In genomic region chr6:85449388-85449817, GRCh38 we compare ENCODE assay signal across 8 cellular contexts. TPM values are rescaled to one million over a fixed set of nuclear protein-coding genes. Genes with fewer than 3 reads are reported as not detected.
DNase-seq lines count a peak whose midpoint lies in the region; ATAC-seq and TF ChIP-seq lines count a peak whose summit lies in the region.

No MANE protein-coding gene starts in this region.

- no peaks in the 10 kb centered on the region for H3K79me2 ChIP-seq in GM23338 (replicated peaks; ENCODE audit: insufficient read depth)

- H3K27ac ChIP-seq in GM23338 (ENCODE audit: low read depth) (no peak overlapping the region), angular gyrus (ENCODE audit: low read depth, low read length) (peak overlapping the region; percentile 47), iPS-18a (ENCODE audit: low read length) (no peak overlapping the region), spleen (peak overlapping the region; percentile 71 to 93 (median 88))

- H3K36me3 Mint-ChIP-seq in GM23338 (ENCODE audit: low read depth), result no peaks in the 10 kb centered on the region

- H3K36me3 ChIP-seq in GM23338 (ENCODE audit: insufficient read depth) (no peaks in the 10 kb centered on the region), iPS-18a (ENCODE audit: control insufficient read depth, low read depth, low read length) (no peaks in the 10 kb centered on the region), spleen (no peaks in the 10 kb centered on the region)

- H3K4me1 ChIP-seq in GM23338 (ENCODE audit: insufficient read depth) (peaks cover 12% of the 10 kb centered on the region), iPS-18a (ENCODE audit: control insufficient read depth, low read depth, low read length) (peaks cover 3% of the 10 kb centered on the region), spleen (peaks cover 6 to 69% (median 40%) of the 10 kb centered on the region in 6 donors)

- peak overlapping the region; percentile 26 for H3K9ac ChIP-seq in iPS-18a (ENCODE audit: low read length)

- no peaks in the 10 kb centered on the region for H4K20me1 ChIP-seq in GM23338 (replicated peaks; ENCODE audit: insufficient read depth)

- H3K27me3 Mint-ChIP-seq in GM23338 (ENCODE audit: insufficient read depth, low read depth, poor library complexity), result peaks cover 49% of the 10 kb centered on the region

- intact Hi-C loops in spleen (cut with DNase I; ENCODE audit: low total_unique reads), result no loop called here

- H3F3A ChIP-seq in GM23338 (replicated peaks; ENCODE audit: low read depth), result no peaks in the 10 kb centered on the region

- TF ChIP-seq CTCF in GM12864 (IDR thresholded peaks at IDR 0.05; ENCODE audit: low read depth, low read length, missing control alignments) (no peak), GM23338 (conservative IDR thresholded peaks at IDR 0.05; ENCODE audit: low read depth in 2 of 2) (no peak), spleen (IDR thresholded peaks at IDR 0.05 in 8 of 11, conservative IDR thresholded peaks at IDR 0.05 in 3 of 11) (no peak)

- DNase-seq in GM12864 (ENCODE audit: low read depth), result peak; percentile 41
- DNase-seq in GM23338 (ENCODE audit: low spot score), result peak; percentile 63
- peak; percentile 48 for DNase-seq in NCI-H226
- peak; percentile 84 for DNase-seq in spleen
- no peak for DNase-seq in retina
- DNase-seq in NCI-H2107 (lab: John Stamatoyannopoulos, UW), result no peak

- H3K4me3 ChIP-seq in GM12864 (ENCODE audit: low read depth, low read length), result peak overlapping the region; percentile 57
- peak overlapping the region; percentile 65 for H3K4me3 ChIP-seq in GM23338
- peak overlapping the region; percentile 74 for H3K4me3 ChIP-seq in iPS-18a (ENCODE audit: low read length)
- H3K4me3 ChIP-seq in spleen, result peak overlapping the region; percentile 56 to 79 (median 64)

- peak in 1 of 3 donors; percentile 10 for TF ChIP-seq POLR2A in spleen (IDR thresholded peaks at IDR 0.05)

- peak overlapping the region; percentile 76 for H3K4me2 ChIP-seq in GM23338

- H3K4me3 Mint-ChIP-seq in GM23338, result peak overlapping the region; percentile 85

- no peaks in the 10 kb centered on the region for H3K9me3 Mint-ChIP-seq in GM23338

- H3K9me2 ChIP-seq in GM23338 (ENCODE audit: insufficient read depth), result no peaks in the 10 kb centered on the region

- H3K4me1 Mint-ChIP-seq in GM23338, result peaks cover 11% of the 10 kb centered on the region

- no peak overlapping the region for H3K27ac Mint-ChIP-seq in GM23338

- 0 to 2% (median 1%) methylated on average over 24 of the region's 24 CpGs for WGBS in spleen, 5 donors

- peak; percentile 36 for ATAC-seq in GM23338

- peak overlapping the region; percentile 98 for H2AFZ ChIP-seq in GM23338

- H3K9me3 ChIP-seq in iPS-18a (ENCODE audit: control insufficient read depth, low read depth, low read length) (no peaks in the 10 kb centered on the region), spleen (no peaks in the 10 kb centered on the region)

- H3K27me3 ChIP-seq in GM23338 (ENCODE audit: insufficient read depth), result peaks cover 68% of the 10 kb centered on the region
- H3K27me3 ChIP-seq in iPS-18a (ENCODE audit: control insufficient read depth, insufficient read depth, low read length), result peaks cover 63% of the 10 kb centered on the region
- H3K27me3 ChIP-seq in spleen (replicated peaks in 1 of 7), result peaks cover 0 to 52% (median 9%) of the 10 kb centered on the region in 7 donors

TF ChIP-seq in GM23338, 12 proteins besides CTCF, POLR2A, EP300 and RAD21:
- TF ChIP-seq ZNF331 (CRISPR knock-in tag; IDR thresholded peaks at IDR 0.05; ENCODE audit: low read depth) (no peak), JUNB (IDR thresholded peaks at IDR 0.05; ENCODE audit: unreplicated experiment) (no peak), ZNF462 (CRISPR knock-in tag; IDR thresholded peaks at IDR 0.05) (no peak), REST (IDR thresholded peaks at IDR 0.05; ENCODE audit: unreplicated experiment) (no peak), POLR2AphosphoS5 (IDR thresholded peaks at IDR 0.05; ENCODE audit: low read depth) (no peak), EZH2 (IDR thresholded peaks at IDR 0.05; ENCODE audit: low read depth, unreplicated experiment) (no peak)

RNA-seq across cellular contexts. Expression of gene NT5E, which starts 0.5 kb away (rescaled TPM):
- total RNA-seq in GM23338 (2014; rRNA removed; shearing (Covaris generic)), result 0.50 and 1.5 TPM in 2 replicates
- polyA plus RNA-seq in GM23338 (2016; fragmentation: Nextera tagmentation; extraction: Ambion mirVana) (0.18 and 0.23 TPM in 2 replicates), spleen (10 to 100 TPM in 2 of 3 donors, 1 to 10 TPM in 1; 8.4 to 13.4 (median 10.7) TPM)
- total RNA-seq in spleen, result 10 to 100 TPM; 13.7 to 32.2 (median 20.3) TPM

Comparison
In these comparisons a context has a peak if more than half of its experiments do, and no peak if none do; other contexts are left out.
1. DNase-seq: peak in GM12864 (single experiment), GM23338 (single experiment), NCI-H226 (single experiment) and spleen (single experiment); none in retina (single experiment) and NCI-H2107 (single experiment).
2. H3K27ac ChIP-seq: peak in angular gyrus (single experiment) and spleen (8 of 8); none in GM23338 (single experiment) and iPS-18a (single experiment).
3. Peak in every context shown above with its lines, with median percentiles within 50 percentile points of each other: H3K4me3 ChIP-seq.